ENCODE assay signal across 18 cellular contexts in the genomic region with DNA sequence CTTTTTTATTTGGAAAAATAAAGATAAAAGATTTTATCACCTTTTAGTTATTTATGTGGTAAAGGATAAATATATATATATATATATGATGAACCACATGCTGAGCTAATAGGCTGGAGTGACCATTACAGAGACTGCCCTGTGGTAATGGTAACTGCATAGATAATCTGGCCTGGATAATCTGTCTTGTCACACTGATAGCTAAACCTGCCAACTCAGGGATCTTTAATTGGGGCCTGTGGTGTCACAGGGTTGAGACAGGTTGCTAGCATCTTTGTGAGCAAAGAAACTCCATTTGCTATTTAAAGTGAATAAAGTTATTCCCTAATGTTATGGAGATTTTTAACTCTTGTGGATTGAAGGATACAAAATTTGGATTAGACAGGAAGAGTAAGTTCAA.
A peak's percentile ranks its signal among the peaks of the same experiment; 100 is the strongest.
DNase-seq lines count a peak whose midpoint lies in the region; ATAC-seq and FAIRE-seq lines count a peak whose summit lies in the region.
"Had no signal": no experiment of that assay in that cellular context is flagged by ENCODE, and none has a peak within 500 bp of the region (broad histone marks: within the 10 kb centered on the region; RNA-seq: fewer than 3 reads in every experiment).

No MANE protein-coding gene starts in this region.

- no peak overlapping the region for H2BK12ac ChIP-seq in mesenchymal stem cell (ENCODE audit: low read length in 2 of 2)

- intact Hi-C loops in right cardiac atrium (cut with DNase I), result no loop called here

- H3K27me3 ChIP-seq in mesenchymal stem cell (ENCODE audit: control insufficient read depth in 1 of 2, insufficient read depth in 1 of 2, low read length in 2 of 2), result no peaks in the 10 kb centered on the region
- no peaks in the 10 kb centered on the region for H3K27me3 ChIP-seq in right cardiac atrium (ENCODE audit: control insufficient read depth, insufficient read depth)
- H3K27me3 ChIP-seq: BLaER1 had no signal

- H3K79me1 ChIP-seq in mesenchymal stem cell (replicated peaks; ENCODE audit: low read length, poor library complexity, severe bottlenecking), result no peaks in the 10 kb centered on the region

- no peak for FAIRE-seq in urothelium cell line (lab: Jason Lieb, UNC)
- FAIRE-seq: GM12892, GM18507, H54 had no signal

- no peak overlapping the region for H2BK120ac ChIP-seq in mesenchymal stem cell (ENCODE audit: low read depth, low read length)

- H3K9me3 ChIP-seq in mesenchymal stem cell (ENCODE audit: control insufficient read depth, low read length), result no peaks in the 10 kb centered on the region
- H3K9me3 ChIP-seq in right cardiac atrium (ENCODE audit: control insufficient read depth, low read length), result no peaks in the 10 kb centered on the region
- H3K9me3 ChIP-seq: BLaER1 had no signal

- H3K4me3 ChIP-seq in mesenchymal stem cell (ENCODE audit: insufficient read depth in 1 of 2, low read depth in 1 of 2, low read length in 2 of 2), result no peak overlapping the region
- H3K4me3 ChIP-seq in right cardiac atrium (ENCODE audit: low read length), result no peak overlapping the region
- H3K4me3 ChIP-seq: BLaER1, GM23338 had no signal

- H4K8ac ChIP-seq in mesenchymal stem cell (ENCODE audit: low read length), result no peak overlapping the region

- H2AFZ ChIP-seq in mesenchymal stem cell (ENCODE audit: low read depth, low read length), result no peak overlapping the region
- H2AFZ ChIP-seq: GM23338 had no signal

- H3K23ac ChIP-seq in mesenchymal stem cell (ENCODE audit: low read length in 2 of 2), result no peak overlapping the region

- no peak overlapping the region for H3K18ac ChIP-seq in mesenchymal stem cell (ENCODE audit: low read depth in 1 of 2, low read length in 2 of 2)

- no peak for ATAC-seq in right cardiac atrium
- ATAC-seq: GM23338 had no signal

- H3K4ac ChIP-seq in mesenchymal stem cell (ENCODE audit: low read depth in 1 of 2, low read length in 2 of 2), result no peak overlapping the region

- H2BK15ac ChIP-seq in mesenchymal stem cell (ENCODE audit: low read depth, poor library complexity, severe bottlenecking), result no peak overlapping the region

- H3K4me1 ChIP-seq in mesenchymal stem cell (ENCODE audit: control insufficient read depth, insufficient read depth, low read depth, low read length) (no peaks in the 10 kb centered on the region), right cardiac atrium (ENCODE audit: control insufficient read depth, insufficient read depth, low read length) (no peaks in the 10 kb centered on the region)

- DNase-seq in NCI-H82 (lab: John Stamatoyannopoulos, UW) (peak; percentile 70), mesenchymal stem cell (no peak), urothelium cell line (ENCODE audit: low spot score) (no peak), SW 1271 (lab: John Stamatoyannopoulos, UW) (no peak), right cardiac atrium (no peak), T-helper 9 cell (no peak)
- DNase-seq: 8988T; CD4-positive, alpha-beta memory T cell; DMS153; DMS79; GDM1; HCEC 1CT had no signal

- no peak overlapping the region for H3K4me2 ChIP-seq in mesenchymal stem cell (ENCODE audit: low read length, poor library complexity, severe bottlenecking)
- H3K4me2 ChIP-seq: BLaER1, GM23338 had no signal

- H3K27ac ChIP-seq in angular gyrus (ENCODE audit: low read depth, low read length) (peak overlapping the region; percentile 72), mesenchymal stem cell (ENCODE audit: low read length, poor library complexity, severe bottlenecking) (no peak overlapping the region), right cardiac atrium (ENCODE audit: low read length) (no peak overlapping the region)
- H3K27ac ChIP-seq: BLaER1 had no signal

- no peak overlapping the region for H3K9ac ChIP-seq in mesenchymal stem cell (ENCODE audit: low read length)
- H3K9ac ChIP-seq: BLaER1 had no signal

- H2BK5ac ChIP-seq in mesenchymal stem cell (ENCODE audit: low read depth, low read length, poor library complexity, severe bottlenecking), result no peak overlapping the region

- peaks cover 3 to 11% of the 10 kb centered on the region in 2 experiments for H3K36me3 ChIP-seq in mesenchymal stem cell (ENCODE audit: control insufficient read depth in 1 of 2, insufficient read depth in 2 of 2, low read depth in 1 of 2, low read length in 2 of 2)

- peak overlapping the region; percentile 61 for H4K91ac ChIP-seq in mesenchymal stem cell (ENCODE audit: low read length)

- no peak overlapping the region for H3K14ac ChIP-seq in mesenchymal stem cell (ENCODE audit: low read length in 2 of 2)

- no peak overlapping the region for H2AK5ac ChIP-seq in mesenchymal stem cell (ENCODE audit: low read length, severe bottlenecking)
